In genomic region chr22:43988960-43989359, GRCh38 we compare ENCODE assay signal across 26 cellular contexts. TPM values are rescaled to one million over a fixed set of nuclear protein-coding genes. Genes with fewer than 3 reads are reported as not detected.
DNase-seq lines count a peak whose midpoint lies in the region; ATAC-seq and TF ChIP-seq lines count a peak whose summit lies in the region.
"Had no signal": no experiment of that assay in that cellular context is flagged by ENCODE, and none has a peak within 500 bp of the region (broad histone marks: within the 10 kb centered on the region; RNA-seq: fewer than 3 reads in every experiment).

No MANE protein-coding gene starts in this region.

- H3K4me1 ChIP-seq in endodermal cell (ENCODE audit: control insufficient read depth, insufficient read depth, low read length): no peaks in the 10 kb centered on the region
- H3K4me1 ChIP-seq in sigmoid colon: peaks cover 0 to 8% (median 0%) of the 10 kb centered on the region in 4 donors
- H3K4me1 ChIP-seq in upper lobe of right lung: no peaks in the 10 kb centered on the region
- no peaks in the 10 kb centered on the region for H3K4me1 ChIP-seq in MM.1S (ENCODE audit: low read length)

- H3K27ac Mint-ChIP-seq in endodermal cell: peak overlapping the region; percentile 56
- H3K27ac Mint-ChIP-seq in activated T-cell treated with anti-CD3 and anti-CD28 coated beads, Interleukin-2, amount 50 U/mL, for 72 hours: no peak overlapping the region
- H3K27ac Mint-ChIP-seq: CD4-positive, CD25-positive, alpha-beta regulatory T cell had no signal

- H3K9me2 ChIP-seq in MM.1S (replicated peaks; ENCODE audit: insufficient read depth, low read length): no peaks in the 10 kb centered on the region

- DNase-seq in endodermal cell (no peak), mesenteric fat pad (ENCODE audit: low spot score) (peak; percentile 49), sigmoid colon (peak; percentile 15), upper lobe of right lung (peak; percentile 13), MM.1S (no peak), cerebellar cortex (ENCODE audit: low spot score) (no peak)
- DNase-seq in activated T-cell treated with anti-CD3 and anti-CD28 coated beads, Interleukin-2, amount 50 U/mL, for 72 hours: no peak
- DNase-seq: 8988T; ACHN; BE2C; C1 segment of cervical spinal cord; CD4-positive, alpha-beta memory T cell; CD4-positive, CD25-positive, alpha-beta regulatory T cell; CD8-positive, alpha-beta memory T cell; COR-L47; DMS 273 treated with DMSO at 0.1 percent for 48 hours; DMS153; DMS53; DMS79; DND-41; EL; GDM1 had no signal

- TF ChIP-seq CTCF in endodermal cell (conservative IDR thresholded peaks at IDR 0.05) (no peak), sigmoid colon (IDR thresholded peaks at IDR 0.05) (no peak), upper lobe of right lung (IDR thresholded peaks at IDR 0.05) (no peak), MM.1S (IDR thresholded peaks at IDR 0.05; ENCODE audit: low read length) (no peak)

- H3K27me3 Mint-ChIP-seq in endodermal cell (ENCODE audit: insufficient read depth): no peaks in the 10 kb centered on the region
- H3K27me3 Mint-ChIP-seq in activated T-cell treated with anti-CD3 and anti-CD28 coated beads, Interleukin-2, amount 50 U/mL, for 72 hours (ENCODE audit: low read depth): no peaks in the 10 kb centered on the region
- H3K27me3 Mint-ChIP-seq: CD4-positive, alpha-beta memory T cell; CD4-positive, CD25-positive, alpha-beta regulatory T cell; CD8-positive, alpha-beta memory T cell had no signal

- H2AFZ ChIP-seq in MM.1S (ENCODE audit: low read length): no peak overlapping the region

- no peak overlapping the region for H3K4me2 ChIP-seq in MM.1S (ENCODE audit: low read depth, low read length)
- H3K4me2 ChIP-seq: BLaER1 had no signal

- no peak overlapping the region for H3K27ac ChIP-seq in endodermal cell (ENCODE audit: low read depth, low read length)
- no peak overlapping the region for H3K27ac ChIP-seq in sigmoid colon
- no peak overlapping the region for H3K27ac ChIP-seq in upper lobe of right lung
- H3K27ac ChIP-seq in MM.1S (ENCODE audit: low read length): no peak overlapping the region
- H3K27ac ChIP-seq: BLaER1 had no signal

- WGBS in endodermal cell (ENCODE audit: insufficient coverage in 1 of 2, insufficient read length in 1 of 2), 2 experiments: 89 to 95% methylated on average over 5 to 10 of the region's 10 CpGs
- 95 to 97% methylated on average over 10 of the region's 10 CpGs for WGBS in sigmoid colon, 2 donors

- H3K9ac ChIP-seq in endodermal cell (ENCODE audit: extremely low read depth, low read length, poor library complexity, severe bottlenecking): no peak overlapping the region
- no peak overlapping the region for H3K9ac ChIP-seq in MM.1S (ENCODE audit: low read length)
- H3K9ac ChIP-seq: BLaER1 had no signal

- H3K9me3 Mint-ChIP-seq in endodermal cell: no peaks in the 10 kb centered on the region
- no peaks in the 10 kb centered on the region for H3K9me3 Mint-ChIP-seq in activated T-cell treated with anti-CD3 and anti-CD28 coated beads, Interleukin-2, amount 50 U/mL, for 72 hours
- H3K9me3 Mint-ChIP-seq: CD4-positive, CD25-positive, alpha-beta regulatory T cell; CD8-positive, alpha-beta memory T cell had no signal

- intact Hi-C loops in sigmoid colon (cut with DNase I) (no loop called here), upper lobe of right lung (cut with DNase I) (no loop called here)

- no peaks in the 10 kb centered on the region for H3K27me3 ChIP-seq in endodermal cell (ENCODE audit: control insufficient read depth, insufficient read depth, low read length, poor library complexity, severe bottlenecking)
- H3K27me3 ChIP-seq in sigmoid colon: no peaks in the 10 kb centered on the region
- H3K27me3 ChIP-seq in upper lobe of right lung: no peaks in the 10 kb centered on the region
- H3K27me3 ChIP-seq in MM.1S (replicated peaks; ENCODE audit: insufficient read depth, low read length): no peaks in the 10 kb centered on the region
- H3K27me3 ChIP-seq: BE2C, BLaER1 had no signal

- no peaks in the 10 kb centered on the region for H3K79me2 ChIP-seq in MM.1S (ENCODE audit: low read length)

- H3K36me3 ChIP-seq in endodermal cell (ENCODE audit: control insufficient read depth, insufficient read depth, low read length) (peaks cover 74% of the 10 kb centered on the region), sigmoid colon (peaks cover 30 to 89% (median 42%) of the 10 kb centered on the region in 4 donors), upper lobe of right lung (peaks cover 90% of the 10 kb centered on the region), MM.1S (replicated peaks; ENCODE audit: insufficient read depth, low read length) (no peaks in the 10 kb centered on the region)

- H3K4me3 Mint-ChIP-seq in endodermal cell: no peak overlapping the region
- H3K4me3 Mint-ChIP-seq in activated T-cell treated with anti-CD3 and anti-CD28 coated beads, Interleukin-2, amount 50 U/mL, for 72 hours: no peak overlapping the region
- H3K4me3 Mint-ChIP-seq: CD14-positive monocyte; CD4-positive, alpha-beta memory T cell; CD4-positive, CD25-positive, alpha-beta regulatory T cell; CD8-positive, alpha-beta memory T cell had no signal

- H3K4me1 Mint-ChIP-seq in endodermal cell: peaks cover 3% of the 10 kb centered on the region
- H3K4me1 Mint-ChIP-seq in activated T-cell treated with anti-CD3 and anti-CD28 coated beads, Interleukin-2, amount 50 U/mL, for 72 hours (ENCODE audit: low read depth): peaks cover 7% of the 10 kb centered on the region

- H3K4me3 ChIP-seq in endodermal cell (ENCODE audit: low read length): no peak overlapping the region
- H3K4me3 ChIP-seq in sigmoid colon: no peak overlapping the region
- H3K4me3 ChIP-seq in upper lobe of right lung: no peak overlapping the region
- no peak overlapping the region for H3K4me3 ChIP-seq in MM.1S (ENCODE audit: low read length)
- H3K4me3 ChIP-seq: BLaER1, GM12878 had no signal

- H4K20me1 ChIP-seq in MM.1S (ENCODE audit: insufficient read depth, low read length): no peaks in the 10 kb centered on the region

- H3F3A ChIP-seq in MM.1S (ENCODE audit: insufficient read depth, low read length): no peaks in the 10 kb centered on the region

- no peak for TF ChIP-seq EP300 in sigmoid colon (IDR thresholded peaks at IDR 0.05)

- no peak for TF ChIP-seq POLR2A in sigmoid colon (IDR thresholded peaks at IDR 0.05)

- H3K9me3 ChIP-seq in endodermal cell (ENCODE audit: control insufficient read depth, low read length) (no peaks in the 10 kb centered on the region), sigmoid colon (no peaks in the 10 kb centered on the region), upper lobe of right lung (no peaks in the 10 kb centered on the region), MM.1S (replicated peaks; ENCODE audit: insufficient read depth, low read length) (no peaks in the 10 kb centered on the region)
- H3K9me3 ChIP-seq: BE2C, BLaER1 had no signal

- ATAC-seq in upper lobe of right lung (no peak), GM18870 (IDR thresholded peaks at IDR 0.05; ENCODE audit: unreplicated experiment) (no peak)
- no peak for ATAC-seq in activated T-cell treated with anti-CD3 and anti-CD28 coated beads, Interleukin-2, amount 50 U/mL, for 72 hours (replicated peaks in 1 of 2)
- ATAC-seq: GM12878 had no signal

- H3K36me3 Mint-ChIP-seq in endodermal cell (ENCODE audit: low read depth): peaks cover 61% of the 10 kb centered on the region
- peaks cover 0 to 8% of the 10 kb centered on the region in 2 donors for H3K36me3 Mint-ChIP-seq in activated T-cell treated with anti-CD3 and anti-CD28 coated beads, Interleukin-2, amount 50 U/mL, for 72 hours (ENCODE audit: insufficient read depth in 2 of 2)

RNA-seq across cellular contexts. Expression of gene SAMM50, which starts 33.7 kb away (rescaled TPM):
- total RNA-seq in endodermal cell (10 to 100 TPM; 54.4 to 56.0 TPM), mesenteric fat pad (49.4 TPM), sigmoid colon (10 to 100 TPM; 21.3 to 33.9 (median 25.2) TPM), upper lobe of right lung (25.7 TPM)
- polyA plus RNA-seq in endodermal cell (2013, experiment 1 of 2): 47.6 TPM
- polyA plus RNA-seq in endodermal cell (2013, experiment 2 of 2): 43.9 TPM
- 10 to 100 TPM; 33.0 to 46.5 (median 40.2) TPM for polyA plus RNA-seq in sigmoid colon
- total RNA-seq in activated T-cell treated with anti-CD3 and anti-CD28 coated beads, Interleukin-2, amount 50 U/mL, for 72 hours: 10 to 100 TPM; 37.6 to 43.0 TPM

RNA-seq across cellular contexts. Expression of gene PARVB, which starts 35.1 kb away (rescaled TPM):
- total RNA-seq in endodermal cell: 10 to 100 TPM; 29.6 to 32.3 TPM
- polyA plus RNA-seq in endodermal cell (2013, experiment 1 of 2): 12.6 TPM
- polyA plus RNA-seq in endodermal cell (2013, experiment 2 of 2): 9.5 TPM
- 76.2 TPM for total RNA-seq in mesenteric fat pad
- total RNA-seq in sigmoid colon: 10 to 100 TPM; 18.9 to 21.6 (median 20.0) TPM
- polyA plus RNA-seq in sigmoid colon: 10 to 100 TPM in 1 of 3 donors, 1 to 10 TPM in 2; 6.9 to 20.5 (median 8.4) TPM
- total RNA-seq in upper lobe of right lung: 49.3 TPM
- total RNA-seq in activated T-cell treated with anti-CD3 and anti-CD28 coated beads, Interleukin-2, amount 50 U/mL, for 72 hours: 10 to 100 TPM; 28.4 to 55.7 TPM

Comparison
In these comparisons a context has a peak if more than half of its experiments do, and no peak if none do; other contexts are left out.
1. DNase-seq: peak in mesenteric fat pad (single experiment), sigmoid colon (single experiment) and upper lobe of right lung (single experiment); none in endodermal cell (single experiment), MM.1S (single experiment), activated T-cell treated with anti-CD3 and anti-CD28 coated beads, Interleukin-2, amount 50 U/mL, for 72 hours (0 of 2) and cerebellar cortex (single experiment).